ENCODE assay signal across 1 cellular context in the genomic region with DNA sequence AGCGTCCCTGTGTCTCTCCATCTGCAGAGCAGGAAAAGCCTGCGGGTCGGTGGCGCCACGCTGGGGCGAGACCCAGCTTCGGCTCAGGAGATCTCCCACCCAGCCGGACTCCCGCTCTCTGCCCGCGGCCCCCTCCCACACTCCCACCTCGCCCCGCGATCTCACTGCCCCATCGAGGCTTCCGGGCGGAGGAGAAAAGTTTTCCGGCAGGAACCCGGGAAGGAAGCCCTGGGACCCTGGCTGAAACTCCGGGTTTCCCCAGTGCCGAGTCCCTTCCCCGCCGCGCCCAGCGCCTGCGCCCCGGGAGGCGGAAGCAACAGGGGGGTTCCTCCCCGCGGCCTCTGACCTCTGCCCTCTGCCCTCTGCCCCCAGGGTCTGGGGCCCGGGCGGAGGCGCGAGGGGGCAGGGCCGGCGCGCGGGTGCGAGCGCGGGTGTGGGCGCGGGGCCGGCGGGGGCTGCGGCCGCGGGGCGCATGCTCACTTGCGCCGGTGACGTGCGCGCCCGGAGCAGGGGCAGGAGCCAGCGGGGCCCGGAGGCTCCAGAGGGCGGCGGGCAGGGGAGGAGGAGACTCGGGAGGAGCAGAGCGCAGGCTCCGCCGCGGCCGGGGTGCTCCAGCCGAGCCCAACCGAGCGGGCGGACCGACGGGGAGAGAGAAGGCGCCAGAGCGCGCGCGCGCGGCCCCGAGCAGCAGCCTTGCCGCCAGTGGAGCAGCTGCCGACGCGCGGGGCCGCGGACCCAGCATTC.
TF ChIP-seq lines count a peak whose summit lies in the region.

Gene ATP11A (plus strand): TSS at position 541 of the 744 bp plus-strand sequence. CDS start 379 bp downstream, outside the sequence.

TF ChIP-seq in K562, 482 proteins besides CTCF, POLR2A, EP300 and RAD21 (continued from another document and continues in another):
- TF ChIP-seq, protein P1, sequence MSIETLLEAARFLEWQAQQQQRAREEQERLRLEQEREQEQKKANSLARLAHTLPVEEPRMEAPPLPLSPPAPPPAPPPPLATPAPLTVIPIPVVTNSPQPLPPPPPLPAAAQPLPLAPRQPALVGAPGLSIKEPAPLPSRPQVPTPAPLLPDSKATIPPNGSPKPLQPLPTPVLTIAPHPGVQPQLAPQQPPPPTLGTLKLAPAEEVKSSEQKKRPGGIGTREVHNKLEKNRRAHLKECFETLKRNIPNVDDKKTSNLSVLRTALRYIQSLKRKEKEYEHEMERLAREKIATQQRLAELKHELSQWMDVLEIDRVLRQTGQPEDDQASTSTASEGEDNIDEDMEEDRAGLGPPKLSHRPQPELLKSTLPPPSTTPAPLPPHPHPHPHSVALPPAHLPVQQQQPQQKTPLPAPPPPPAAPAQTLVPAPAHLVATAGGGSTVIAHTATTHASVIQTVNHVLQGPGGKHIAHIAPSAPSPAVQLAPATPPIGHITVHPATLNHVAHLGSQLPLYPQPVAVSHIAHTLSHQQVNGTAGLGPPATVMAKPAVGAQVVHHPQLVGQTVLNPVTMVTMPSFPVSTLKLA (conservative IDR thresholded peaks at IDR 0.05), result peak in 1 of 2 experiments; percentile 49; a peak in 2 of 4 replicates
- TF ChIP-seq ZNF12 (CRISPR knock-in tag; IDR thresholded peaks at IDR 0.05) (no peak), TAF9B (IDR thresholded peaks at IDR 0.05; ENCODE audit: partially characterized antibody) (peak; percentile 12), CBX8 (IDR thresholded peaks at IDR 0.05; ENCODE audit: borderline replicate concordance, extremely low read depth, low read depth, low read length, poor library complexity, severe bottlenecking) (no peak), FOXM1 (IDR thresholded peaks at IDR 0.05; ENCODE audit: low read depth) (no peak), FOXM1 (CRISPR knock-in tag; IDR thresholded peaks at IDR 0.05; ENCODE audit: low read depth) (no peak), ZNF197 (CRISPR knock-in tag; IDR thresholded peaks at IDR 0.05; ENCODE audit: low read depth) (no peak), PHB (CRISPR knock-in tag; IDR thresholded peaks at IDR 0.05) (no peak), ZNF184 (CRISPR knock-in tag; IDR thresholded peaks at IDR 0.05) (no peak), PRPF4 (IDR thresholded peaks at IDR 0.05; ENCODE audit: insufficient read depth, low read depth, low read length, poor library complexity, severe bottlenecking) (no peak), NCOR1 (IDR thresholded peaks at IDR 0.05) (peak; percentile 36), MIER1 (IDR thresholded peaks at IDR 0.05; ENCODE audit: low read depth) (no peak), ZNF77 (CRISPR knock-in tag; IDR thresholded peaks at IDR 0.05) (no peak), ZNF551 (CRISPR knock-in tag; IDR thresholded peaks at IDR 0.05) (no peak), CTBP1 (IDR thresholded peaks at IDR 0.05; ENCODE audit: borderline replicate concordance) (no peak), HMBOX1 (IDR thresholded peaks at IDR 0.05) (no peak), ZNF507 (tag; conservative IDR thresholded peaks at IDR 0.05) (no peak), PTBP1 (IDR thresholded peaks at IDR 0.05; ENCODE audit: low read depth, low read length) (no peak)
- TF ChIP-seq, protein P2, sequence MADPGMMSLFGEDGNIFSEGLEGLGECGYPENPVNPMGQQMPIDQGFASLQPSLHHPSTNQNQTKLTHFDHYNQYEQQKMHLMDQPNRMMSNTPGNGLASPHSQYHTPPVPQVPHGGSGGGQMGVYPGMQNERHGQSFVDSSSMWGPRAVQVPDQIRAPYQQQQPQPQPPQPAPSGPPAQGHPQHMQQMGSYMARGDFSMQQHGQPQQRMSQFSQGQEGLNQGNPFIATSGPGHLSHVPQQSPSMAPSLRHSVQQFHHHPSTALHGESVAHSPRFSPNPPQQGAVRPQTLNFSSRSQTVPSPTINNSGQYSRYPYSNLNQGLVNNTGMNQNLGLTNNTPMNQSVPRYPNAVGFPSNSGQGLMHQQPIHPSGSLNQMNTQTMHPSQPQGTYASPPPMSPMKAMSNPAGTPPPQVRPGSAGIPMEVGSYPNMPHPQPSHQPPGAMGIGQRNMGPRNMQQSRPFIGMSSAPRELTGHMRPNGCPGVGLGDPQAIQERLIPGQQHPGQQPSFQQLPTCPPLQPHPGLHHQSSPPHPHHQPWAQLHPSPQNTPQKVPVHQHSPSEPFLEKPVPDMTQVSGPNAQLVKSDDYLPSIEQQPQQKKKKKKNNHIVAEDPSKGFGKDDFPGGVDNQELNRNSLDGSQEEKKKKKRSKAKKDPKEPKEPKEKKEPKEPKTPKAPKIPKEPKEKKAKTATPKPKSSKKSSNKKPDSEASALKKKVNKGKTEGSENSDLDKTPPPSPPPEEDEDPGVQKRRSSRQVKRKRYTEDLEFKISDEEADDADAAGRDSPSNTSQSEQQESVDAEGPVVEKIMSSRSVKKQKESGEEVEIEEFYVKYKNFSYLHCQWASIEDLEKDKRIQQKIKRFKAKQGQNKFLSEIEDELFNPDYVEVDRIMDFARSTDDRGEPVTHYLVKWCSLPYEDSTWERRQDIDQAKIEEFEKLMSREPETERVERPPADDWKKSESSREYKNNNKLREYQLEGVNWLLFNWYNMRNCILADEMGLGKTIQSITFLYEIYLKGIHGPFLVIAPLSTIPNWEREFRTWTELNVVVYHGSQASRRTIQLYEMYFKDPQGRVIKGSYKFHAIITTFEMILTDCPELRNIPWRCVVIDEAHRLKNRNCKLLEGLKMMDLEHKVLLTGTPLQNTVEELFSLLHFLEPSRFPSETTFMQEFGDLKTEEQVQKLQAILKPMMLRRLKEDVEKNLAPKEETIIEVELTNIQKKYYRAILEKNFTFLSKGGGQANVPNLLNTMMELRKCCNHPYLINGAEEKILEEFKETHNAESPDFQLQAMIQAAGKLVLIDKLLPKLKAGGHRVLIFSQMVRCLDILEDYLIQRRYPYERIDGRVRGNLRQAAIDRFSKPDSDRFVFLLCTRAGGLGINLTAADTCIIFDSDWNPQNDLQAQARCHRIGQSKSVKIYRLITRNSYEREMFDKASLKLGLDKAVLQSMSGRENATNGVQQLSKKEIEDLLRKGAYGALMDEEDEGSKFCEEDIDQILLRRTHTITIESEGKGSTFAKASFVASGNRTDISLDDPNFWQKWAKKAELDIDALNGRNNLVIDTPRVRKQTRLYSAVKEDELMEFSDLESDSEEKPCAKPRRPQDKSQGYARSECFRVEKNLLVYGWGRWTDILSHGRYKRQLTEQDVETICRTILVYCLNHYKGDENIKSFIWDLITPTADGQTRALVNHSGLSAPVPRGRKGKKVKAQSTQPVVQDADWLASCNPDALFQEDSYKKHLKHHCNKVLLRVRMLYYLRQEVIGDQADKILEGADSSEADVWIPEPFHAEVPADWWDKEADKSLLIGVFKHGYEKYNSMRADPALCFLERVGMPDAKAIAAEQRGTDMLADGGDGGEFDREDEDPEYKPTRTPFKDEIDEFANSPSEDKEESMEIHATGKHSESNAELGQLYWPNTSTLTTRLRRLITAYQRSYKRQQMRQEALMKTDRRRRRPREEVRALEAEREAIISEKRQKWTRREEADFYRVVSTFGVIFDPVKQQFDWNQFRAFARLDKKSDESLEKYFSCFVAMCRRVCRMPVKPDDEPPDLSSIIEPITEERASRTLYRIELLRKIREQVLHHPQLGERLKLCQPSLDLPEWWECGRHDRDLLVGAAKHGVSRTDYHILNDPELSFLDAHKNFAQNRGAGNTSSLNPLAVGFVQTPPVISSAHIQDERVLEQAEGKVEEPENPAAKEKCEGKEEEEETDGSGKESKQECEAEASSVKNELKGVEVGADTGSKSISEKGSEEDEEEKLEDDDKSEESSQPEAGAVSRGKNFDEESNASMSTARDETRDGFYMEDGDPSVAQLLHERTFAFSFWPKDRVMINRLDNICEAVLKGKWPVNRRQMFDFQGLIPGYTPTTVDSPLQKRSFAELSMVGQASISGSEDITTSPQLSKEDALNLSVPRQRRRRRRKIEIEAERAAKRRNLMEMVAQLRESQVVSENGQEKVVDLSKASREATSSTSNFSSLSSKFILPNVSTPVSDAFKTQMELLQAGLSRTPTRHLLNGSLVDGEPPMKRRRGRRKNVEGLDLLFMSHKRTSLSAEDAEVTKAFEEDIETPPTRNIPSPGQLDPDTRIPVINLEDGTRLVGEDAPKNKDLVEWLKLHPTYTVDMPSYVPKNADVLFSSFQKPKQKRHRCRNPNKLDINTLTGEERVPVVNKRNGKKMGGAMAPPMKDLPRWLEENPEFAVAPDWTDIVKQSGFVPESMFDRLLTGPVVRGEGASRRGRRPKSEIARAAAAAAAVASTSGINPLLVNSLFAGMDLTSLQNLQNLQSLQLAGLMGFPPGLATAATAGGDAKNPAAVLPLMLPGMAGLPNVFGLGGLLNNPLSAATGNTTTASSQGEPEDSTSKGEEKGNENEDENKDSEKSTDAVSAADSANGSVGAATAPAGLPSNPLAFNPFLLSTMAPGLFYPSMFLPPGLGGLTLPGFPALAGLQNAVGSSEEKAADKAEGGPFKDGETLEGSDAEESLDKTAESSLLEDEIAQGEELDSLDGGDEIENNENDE (IDR thresholded peaks at IDR 0.05; ENCODE audit: low read depth, low read length), result no peak
- TF ChIP-seq, protein P3, sequence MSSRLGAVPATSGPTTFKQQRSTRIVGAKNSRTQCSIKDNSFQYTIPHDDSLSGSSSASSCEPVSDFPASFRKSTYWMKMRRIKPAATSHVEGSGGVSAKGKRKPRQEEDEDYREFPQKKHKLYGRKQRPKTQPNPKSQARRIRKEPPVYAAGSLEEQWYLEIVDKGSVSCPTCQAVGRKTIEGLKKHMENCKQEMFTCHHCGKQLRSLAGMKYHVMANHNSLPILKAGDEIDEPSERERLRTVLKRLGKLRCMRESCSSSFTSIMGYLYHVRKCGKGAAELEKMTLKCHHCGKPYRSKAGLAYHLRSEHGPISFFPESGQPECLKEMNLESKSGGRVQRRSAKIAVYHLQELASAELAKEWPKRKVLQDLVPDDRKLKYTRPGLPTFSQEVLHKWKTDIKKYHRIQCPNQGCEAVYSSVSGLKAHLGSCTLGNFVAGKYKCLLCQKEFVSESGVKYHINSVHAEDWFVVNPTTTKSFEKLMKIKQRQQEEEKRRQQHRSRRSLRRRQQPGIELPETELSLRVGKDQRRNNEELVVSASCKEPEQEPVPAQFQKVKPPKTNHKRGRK (tag; IDR thresholded peaks at IDR 0.05), result no peak
- TF ChIP-seq, protein P4, sequence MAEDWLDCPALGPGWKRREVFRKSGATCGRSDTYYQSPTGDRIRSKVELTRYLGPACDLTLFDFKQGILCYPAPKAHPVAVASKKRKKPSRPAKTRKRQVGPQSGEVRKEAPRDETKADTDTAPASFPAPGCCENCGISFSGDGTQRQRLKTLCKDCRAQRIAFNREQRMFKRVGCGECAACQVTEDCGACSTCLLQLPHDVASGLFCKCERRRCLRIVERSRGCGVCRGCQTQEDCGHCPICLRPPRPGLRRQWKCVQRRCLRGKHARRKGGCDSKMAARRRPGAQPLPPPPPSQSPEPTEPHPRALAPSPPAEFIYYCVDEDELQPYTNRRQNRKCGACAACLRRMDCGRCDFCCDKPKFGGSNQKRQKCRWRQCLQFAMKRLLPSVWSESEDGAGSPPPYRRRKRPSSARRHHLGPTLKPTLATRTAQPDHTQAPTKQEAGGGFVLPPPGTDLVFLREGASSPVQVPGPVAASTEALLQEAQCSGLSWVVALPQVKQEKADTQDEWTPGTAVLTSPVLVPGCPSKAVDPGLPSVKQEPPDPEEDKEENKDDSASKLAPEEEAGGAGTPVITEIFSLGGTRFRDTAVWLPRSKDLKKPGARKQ (CRISPR knock-in tag; IDR thresholded peaks at IDR 0.05), result no peak
